21 cellular contexts compared by ENCODE assay signal in the genomic region with DNA sequence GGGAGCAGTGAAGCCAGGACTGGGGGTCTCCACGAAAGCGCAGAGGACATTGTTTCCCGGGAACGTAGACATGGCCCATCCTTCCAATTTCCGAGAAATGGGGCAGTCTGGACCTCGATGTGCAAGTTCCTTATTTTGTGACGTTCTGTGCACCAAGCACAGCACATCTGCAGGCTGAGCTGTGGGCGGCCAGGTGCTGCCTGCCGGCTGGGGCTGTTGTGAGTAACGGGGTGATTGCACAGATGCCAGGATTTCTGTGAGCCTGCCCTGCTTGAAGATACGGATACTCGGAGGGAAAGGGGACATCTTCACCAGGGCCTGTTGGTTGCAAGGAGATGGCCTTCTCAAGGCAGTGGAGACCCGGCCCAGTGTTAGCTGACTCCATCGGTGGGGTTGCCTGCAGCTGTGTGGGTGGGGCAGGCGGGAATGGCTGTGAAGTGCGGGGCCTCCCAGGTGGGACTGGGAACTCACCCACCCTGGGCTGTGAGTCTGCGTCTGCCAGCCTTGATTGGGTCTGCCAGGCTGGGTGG. TPM values are rescaled to one million over a fixed set of nuclear protein-coding genes. Genes with fewer than 3 reads are reported as not detected.
A peak's percentile ranks its signal among the peaks of the same experiment; 100 is the strongest.
DNase-seq lines count a peak whose midpoint lies in the region; ATAC-seq and TF ChIP-seq lines count a peak whose summit lies in the region.
"Had no signal": no experiment of that assay in that cellular context is flagged by ENCODE, and none has a peak within 500 bp of the region (broad histone marks: within the 10 kb centered on the region; RNA-seq: fewer than 3 reads in every experiment).

No MANE protein-coding gene starts in this region.

- no peaks in the 10 kb centered on the region for H4K20me1 ChIP-seq in BLaER1
- no peaks in the 10 kb centered on the region for H4K20me1 ChIP-seq in GM23338 (replicated peaks; ENCODE audit: insufficient read depth)
- no peaks in the 10 kb centered on the region for H4K20me1 ChIP-seq in osteoblast (ENCODE audit: insufficient read depth, low read length)

- H3K36me3 ChIP-seq in BLaER1 (no peaks in the 10 kb centered on the region), GM23338 (ENCODE audit: insufficient read depth) (no peaks in the 10 kb centered on the region), osteoblast (ENCODE audit: insufficient read depth, low read length) (no peaks in the 10 kb centered on the region)
- H3K36me3 ChIP-seq: BE2C, HAP-1 had no signal

- H3K27me3 ChIP-seq in BLaER1 (no peaks in the 10 kb centered on the region), GM23338 (ENCODE audit: insufficient read depth) (no peaks in the 10 kb centered on the region), osteoblast (ENCODE audit: insufficient read depth, low read length) (no peaks in the 10 kb centered on the region)
- H3K27me3 ChIP-seq: BE2C had no signal

- DNase-seq in GM23338 (ENCODE audit: low spot score): no peak
- DNase-seq in RPMI8226: peak; percentile 73
- DNase-seq in osteoblast (ENCODE audit: insufficient read length, low spot score, missing footprints): peak; percentile 86
- no peak for DNase-seq in RKO (ENCODE audit: low spot score)
- no peak for DNase-seq in MV-4-11 (lab: John Stamatoyannopoulos, UW)
- DNase-seq: 8988T; ACHN; AML-193; BE2C; CD4-positive, CD25-positive, alpha-beta regulatory T cell; CD8-positive, alpha-beta T cell; DMS153; DND-41; GM23248; HFFc6 had no signal

- H3K9me2 ChIP-seq in GM23338 (ENCODE audit: insufficient read depth): no peaks in the 10 kb centered on the region

- H3K36me3 Mint-ChIP-seq in GM23338 (ENCODE audit: low read depth): peaks cover 12% of the 10 kb centered on the region
- H3K36me3 Mint-ChIP-seq: CD4-positive, CD25-positive, alpha-beta regulatory T cell; CD8-positive, alpha-beta T cell had no signal

- peaks cover 25% of the 10 kb centered on the region for H3K27me3 Mint-ChIP-seq in GM23338 (ENCODE audit: insufficient read depth, low read depth, poor library complexity)

- H3K9ac ChIP-seq in BLaER1: no peak overlapping the region
- H3K9ac ChIP-seq: GM23248 had no signal

- H2AFZ ChIP-seq in GM23338 (no peak overlapping the region), osteoblast (ENCODE audit: low read length) (no peak overlapping the region)
- H2AFZ ChIP-seq: GM23248 had no signal

- peaks cover 8% of the 10 kb centered on the region for H3F3A ChIP-seq in GM23338 (replicated peaks; ENCODE audit: low read depth)

- H3K79me2 ChIP-seq in GM23338 (replicated peaks; ENCODE audit: insufficient read depth) (no peaks in the 10 kb centered on the region), osteoblast (ENCODE audit: insufficient read depth, low read length) (no peaks in the 10 kb centered on the region)

- TF ChIP-seq CTCF in GM23338 (conservative IDR thresholded peaks at IDR 0.05; ENCODE audit: low read depth in 2 of 2) (no peak), osteoblast (IDR thresholded peaks at IDR 0.05; ENCODE audit: extremely low read depth, low read depth, low read length) (no peak)

- peak; percentile 32 for ATAC-seq in GM23338
- no peak for ATAC-seq in GM18870 (IDR thresholded peaks at IDR 0.05; ENCODE audit: unreplicated experiment)
- ATAC-seq: A549; CD8-positive, alpha-beta T cell had no signal

- no peak overlapping the region for H3K4me3 ChIP-seq in BLaER1
- no peak overlapping the region for H3K4me3 ChIP-seq in GM23338
- no peak overlapping the region for H3K4me3 ChIP-seq in osteoblast (ENCODE audit: insufficient read depth, low read length)
- H3K4me3 ChIP-seq: A549, GM23248, HAP-1 had no signal

- peaks cover 19% of the 10 kb centered on the region for H3K4me1 ChIP-seq in BLaER1
- H3K4me1 ChIP-seq in GM23338 (ENCODE audit: insufficient read depth): no peaks in the 10 kb centered on the region
- no peaks in the 10 kb centered on the region for H3K4me1 ChIP-seq in osteoblast (ENCODE audit: insufficient read depth, low read length)
- H3K4me1 ChIP-seq: A549, BE2C, Caco-2, HAP-1 had no signal

- peaks cover 29% of the 10 kb centered on the region for H3K9me3 Mint-ChIP-seq in GM23338

- H3K27ac ChIP-seq in BLaER1 (0 out of 2 replicates have a peak overlapping the region, but pooled peaks have one; percentile 12), GM23338 (ENCODE audit: low read depth) (no peak overlapping the region), osteoblast (ENCODE audit: low read depth, low read length) (no peak overlapping the region)
- H3K27ac ChIP-seq: A549, C4-2B, GM23248 had no signal

- H3K4me1 Mint-ChIP-seq in GM23338: no peaks in the 10 kb centered on the region

- no peak overlapping the region for H3K4me3 Mint-ChIP-seq in GM23338
- H3K4me3 Mint-ChIP-seq: CD4-positive, CD25-positive, alpha-beta regulatory T cell; CD8-positive, alpha-beta T cell; HFFc6 had no signal

- peak overlapping the region; percentile 55 for H3K4me2 ChIP-seq in BLaER1
- no peak overlapping the region for H3K4me2 ChIP-seq in GM23338
- no peak overlapping the region for H3K4me2 ChIP-seq in osteoblast (ENCODE audit: insufficient read depth, low read length)
- H3K4me2 ChIP-seq: A549 had no signal

- H3K9me3 ChIP-seq in BLaER1 (peaks cover 6% of the 10 kb centered on the region), osteoblast (ENCODE audit: low read depth, low read length) (no peaks in the 10 kb centered on the region)
- H3K9me3 ChIP-seq: A549, HAP-1 had no signal

- H3K27ac Mint-ChIP-seq in GM23338: no peak overlapping the region
- H3K27ac Mint-ChIP-seq: CD4-positive, CD25-positive, alpha-beta regulatory T cell; CD8-positive, alpha-beta T cell; HFFc6 had no signal

TF ChIP-seq in GM23338, 12 proteins besides CTCF, POLR2A, EP300 and RAD21 (continues in another document):
- TF ChIP-seq NANOG (IDR thresholded peaks at IDR 0.05; ENCODE audit: borderline replicate concordance) (no peak), REST (IDR thresholded peaks at IDR 0.05; ENCODE audit: unreplicated experiment) (no peak)

RNA-seq across cellular contexts. Expression of gene CDH4, which starts 27.6 kb away (rescaled TPM):
- total RNA-seq in GM23338 (2014; rRNA removed; shearing (Covaris generic)): 4.0 and 4.2 TPM in 2 replicates
- 1.2 TPM in 2 replicates for polyA plus RNA-seq in GM23338 (2016; fragmentation: Nextera tagmentation; extraction: Ambion mirVana)
- total RNA-seq in osteoblast: 1.1 and 1.8 TPM in 2 replicates
- total RNA-seq: Caco-2 had no signal

Comparison
In these comparisons a context has a peak if more than half of its experiments do, and no peak if none do; other contexts are left out.
1. DNase-seq: peak in RPMI8226 (single experiment) and osteoblast (single experiment); none in GM23338 (single experiment), RKO (single experiment) and MV-4-11 (single experiment).